14 cellular contexts compared by ENCODE assay signal in genomic region chr5:65769539-65769938, GRCh38. TPM values are rescaled to one million over a fixed set of nuclear protein-coding genes. Genes with fewer than 3 reads are reported as not detected.
DNase-seq lines count a peak whose midpoint lies in the region; ATAC-seq lines count a peak whose summit lies in the region.
"Had no signal": no experiment of that assay in that cellular context is flagged by ENCODE, and none has a peak within 500 bp of the region (broad histone marks: within the 10 kb centered on the region; RNA-seq: fewer than 3 reads in every experiment).

No MANE protein-coding gene starts in this region.

- CTCF ChIA-PET in CD8-positive, alpha-beta memory T cell (lab: Charles Lee), result no interaction called here

- ATAC-seq in stimulated activated naive CD8-positive, alpha-beta T cell treated with anti-CD3 and anti-CD28 coated beads, Interleukin-15, Interleukin-2, amounts not matched to agents 100 U/mL and 50 U/mL, for 24 hours, result peak; percentile 39
- ATAC-seq in stimulated activated naive CD8-positive, alpha-beta T cell treated with anti-CD3 and anti-CD28 coated beads, Interleukin-15, amount 100 ng/mL, for 72 hours, result no peak
- no peak for ATAC-seq in HG02884 (IDR thresholded peaks at IDR 0.05; ENCODE audit: unreplicated experiment)

- H3K4me1 Mint-ChIP-seq in stimulated activated naive CD8-positive, alpha-beta T cell treated with anti-CD3 and anti-CD28 coated beads, Interleukin-15, amount 100 ng/mL, for 72 hours, result peaks cover 15% of the 10 kb centered on the region
- H3K4me1 Mint-ChIP-seq in CD8-positive, alpha-beta memory T cell, result no peaks in the 10 kb centered on the region

- H3K27ac ChIP-seq in SK-N-MC, result peak overlapping the region; percentile 33; the same call in 1 of the 2 replicates
- no peak overlapping the region for H3K27ac ChIP-seq in CD8-positive, alpha-beta memory T cell (ENCODE audit: low read depth, low read length)
- H3K27ac ChIP-seq: stomach had no signal

- H3K27me3 ChIP-seq in CD8-positive, alpha-beta memory T cell (ENCODE audit: insufficient read depth, low read length, poor library complexity, severe bottlenecking), result no peaks in the 10 kb centered on the region
- H3K27me3 ChIP-seq: stomach had no signal

- no peak overlapping the region for H3K4me3 ChIP-seq in SK-N-MC
- H3K4me3 ChIP-seq in CD8-positive, alpha-beta memory T cell (ENCODE audit: low read length), result no peak overlapping the region
- H3K4me3 ChIP-seq: stomach had no signal

- POLR2A ChIA-PET in CD8-positive, alpha-beta memory T cell (lab: Charles Lee), result no interaction called here

- H3K36me3 ChIP-seq in SK-N-MC (ENCODE audit: insufficient read depth, low read length), result peaks cover 25% of the 10 kb centered on the region
- H3K36me3 ChIP-seq in CD8-positive, alpha-beta memory T cell (ENCODE audit: insufficient read depth, low read length), result no peaks in the 10 kb centered on the region

- H3K9ac ChIP-seq in SK-N-MC (ENCODE audit: insufficient read length), result no peak overlapping the region

- DNase-seq in stimulated activated naive CD8-positive, alpha-beta T cell treated with anti-CD3 and anti-CD28 coated beads, Interleukin-15, Interleukin-2, amounts not matched to agents 100 U/mL and 50 U/mL, for 24 hours, result no peak
- DNase-seq in stimulated activated naive CD8-positive, alpha-beta T cell treated with anti-CD3 and anti-CD28 coated beads, Interleukin-15, amount 100 ng/mL, for 72 hours, result no peak
- DNase-seq in SK-N-MC (ENCODE audit: low read depth, low spot score), result no peak
- DNase-seq in fibroblast of peridontal ligament (ENCODE audit: extremely low read depth), result peak; percentile 96
- no peak for DNase-seq in CD8-positive, alpha-beta memory T cell
- DNase-seq in midbrain (lab: John Stamatoyannopoulos, UW), result no peak
- no peak for DNase-seq in stimulated activated CD4-positive, alpha-beta T cell treated with anti-CD3 and anti-CD28 coated beads, Interleukin-2, amount 100 ng/mL, for 48 hours
- DNase-seq: activated B cell treated with CpG ODN at 0.5 μM for 24 hours; CD4-positive, CD25-positive, alpha-beta regulatory T cell; MM.1S; small intestine; stomach had no signal

- peaks cover 0 to 19% (median 0%) of the 10 kb centered on the region in 3 donors for H3K36me3 Mint-ChIP-seq in CD8-positive, alpha-beta memory T cell

- no peak overlapping the region for H3K4me3 Mint-ChIP-seq in stimulated activated naive CD8-positive, alpha-beta T cell treated with anti-CD3 and anti-CD28 coated beads, Interleukin-15, amount 100 ng/mL, for 72 hours
- no peak overlapping the region for H3K4me3 Mint-ChIP-seq in CD8-positive, alpha-beta memory T cell
- H3K4me3 Mint-ChIP-seq: activated B cell treated with CpG ODN at 0.5 μM for 24 hours; CD4-positive, CD25-positive, alpha-beta regulatory T cell; mesothelial cell of epicardium had no signal

- no peaks in the 10 kb centered on the region for H3K9me3 ChIP-seq in SK-N-MC (ENCODE audit: low read depth, low read length)
- no peaks in the 10 kb centered on the region for H3K9me3 ChIP-seq in CD8-positive, alpha-beta memory T cell (ENCODE audit: low read length)
- H3K9me3 ChIP-seq: stomach had no signal

- no peak overlapping the region for H3K27ac Mint-ChIP-seq in stimulated activated naive CD8-positive, alpha-beta T cell treated with anti-CD3 and anti-CD28 coated beads, Interleukin-15, amount 100 ng/mL, for 72 hours
- no peak overlapping the region for H3K27ac Mint-ChIP-seq in CD8-positive, alpha-beta memory T cell
- H3K27ac Mint-ChIP-seq: activated B cell treated with CpG ODN at 0.5 μM for 24 hours; CD4-positive, CD25-positive, alpha-beta regulatory T cell; mesothelial cell of epicardium had no signal

- no peaks in the 10 kb centered on the region for H3K4me1 ChIP-seq in CD8-positive, alpha-beta memory T cell (ENCODE audit: insufficient read depth, low read length)
- H3K4me1 ChIP-seq: stomach had no signal

- H3K9me3 Mint-ChIP-seq in stimulated activated naive CD8-positive, alpha-beta T cell treated with anti-CD3 and anti-CD28 coated beads, Interleukin-15, amount 100 ng/mL, for 72 hours, result peaks cover 0 to 25% of the 10 kb centered on the region in 2 donors
- H3K9me3 Mint-ChIP-seq in CD8-positive, alpha-beta memory T cell, result peaks cover 0 to 3% (median 0%) of the 10 kb centered on the region in 5 donors

- H3K27me3 Mint-ChIP-seq in stimulated activated naive CD8-positive, alpha-beta T cell treated with anti-CD3 and anti-CD28 coated beads, Interleukin-15, amount 100 ng/mL, for 72 hours, result no peaks in the 10 kb centered on the region
- no peaks in the 10 kb centered on the region for H3K27me3 Mint-ChIP-seq in CD8-positive, alpha-beta memory T cell
- H3K27me3 Mint-ChIP-seq: activated B cell treated with CpG ODN at 0.5 μM for 24 hours; CD4-positive, CD25-positive, alpha-beta regulatory T cell had no signal

RNA-seq across cellular contexts. Expression of gene NLN, which starts 47.5 kb away (rescaled TPM):
- total RNA-seq in CD8-positive, alpha-beta memory T cell, result 10 to 100 TPM; 27.9 to 30.4 TPM
- 2.7 TPM for polyA plus RNA-seq in CD8-positive, alpha-beta memory T cell

RNA-seq across cellular contexts. Expression of gene SGTB, which starts 47.6 kb away (rescaled TPM):
- 10 to 100 TPM; 12.2 to 14.9 TPM for total RNA-seq in CD8-positive, alpha-beta memory T cell
- 16.3 TPM for polyA plus RNA-seq in CD8-positive, alpha-beta memory T cell
